In genomic region chr22:35043932-35044319, GRCh38 we compare ENCODE assay signal across 1 cellular context.
TF ChIP-seq lines count a peak whose summit lies in the region.

No MANE protein-coding gene starts in this region.

TF ChIP-seq in GM23338, 12 proteins besides CTCF, POLR2A, EP300 and RAD21 (continued from another document):
- TF ChIP-seq ZNF462 (CRISPR knock-in tag; IDR thresholded peaks at IDR 0.05), result no peak
- no peak for TF ChIP-seq NANOG (IDR thresholded peaks at IDR 0.05; ENCODE audit: borderline replicate concordance)
- TF ChIP-seq REST (IDR thresholded peaks at IDR 0.05; ENCODE audit: unreplicated experiment), result no peak
- TF ChIP-seq EZH2 (IDR thresholded peaks at IDR 0.05; ENCODE audit: low read depth, unreplicated experiment), result no peak
- TF ChIP-seq CREB1 (CRISPR knock-in tag; IDR thresholded peaks at IDR 0.05; ENCODE audit: low read depth), result no peak
- TF ChIP-seq EZH2phosphoT487 (IDR thresholded peaks at IDR 0.05; ENCODE audit: unreplicated experiment), result no peak
- TF ChIP-seq ZNF114 (CRISPR knock-in tag; IDR thresholded peaks at IDR 0.05), result no peak
TF ChIP-seq in GM23338: peak in this region for 0.
